In genomic region chr2:241986836-241987641, GRCh38 we compare ENCODE assay signal across 14 cellular contexts.
"Had no signal": no experiment of that assay in that cellular context is flagged by ENCODE, and none has a peak within 500 bp of the region (broad histone marks: within the 10 kb centered on the region; RNA-seq: fewer than 3 reads in every experiment).

No MANE protein-coding gene starts in this region.

- H3K27ac Mint-ChIP-seq: activated CD8-positive, alpha-beta T cell treated with anti-CD3 and anti-CD28 coated beads for 36 hours; activated naive CD8-positive, alpha-beta T cell; activated T-helper 17 cell treated with anti-CD3 and anti-CD28 coated beads, Interleukin-2, amount 50 U/mL, for 72 hours; T-cell had no signal

- H3K9me3 Mint-ChIP-seq: activated CD8-positive, alpha-beta T cell treated with anti-CD3 and anti-CD28 coated beads for 36 hours; activated T-helper 17 cell treated with anti-CD3 and anti-CD28 coated beads, Interleukin-2, amount 50 U/mL, for 72 hours; T-cell had no signal

- ATAC-seq: activated CD8-positive, alpha-beta T cell treated with anti-CD3 and anti-CD28 coated beads for 36 hours; activated T-helper 17 cell treated with anti-CD3 and anti-CD28 coated beads, Interleukin-2, amount 50 U/mL, for 72 hours; gastrocnemius medialis; T-cell had no signal

- H3K27ac ChIP-seq: brain microvascular endothelial cell, gastrocnemius medialis, neutrophil, SK-N-MC, skin epidermis, tibial artery, VCaP had no signal

- H3K27me3 ChIP-seq: brain microvascular endothelial cell, gastrocnemius medialis, neutrophil, tibial artery had no signal

- H3K9me3 ChIP-seq: gastrocnemius medialis, neutrophil, tibial artery had no signal

- H3K4me3 Mint-ChIP-seq: activated CD8-positive, alpha-beta T cell treated with anti-CD3 and anti-CD28 coated beads for 36 hours; activated naive CD8-positive, alpha-beta T cell; activated T-helper 17 cell treated with anti-CD3 and anti-CD28 coated beads, Interleukin-2, amount 50 U/mL, for 72 hours; T-cell had no signal

- H3K27me3 Mint-ChIP-seq: activated CD8-positive, alpha-beta T cell treated with anti-CD3 and anti-CD28 coated beads for 36 hours; activated naive CD8-positive, alpha-beta T cell; activated T-helper 17 cell treated with anti-CD3 and anti-CD28 coated beads, Interleukin-2, amount 50 U/mL, for 72 hours; T-cell had no signal

- DNase-seq: activated CD8-positive, alpha-beta T cell treated with anti-CD3 and anti-CD28 coated beads for 36 hours; amygdala; brain microvascular endothelial cell; gastrocnemius medialis; midbrain; T-cell; T1000 had no signal

- H3K4me3 ChIP-seq: gastrocnemius medialis, SK-N-MC, skin epidermis, tibial artery had no signal

- H3K4me1 ChIP-seq: gastrocnemius medialis, tibial artery had no signal

- H3K36me3 Mint-ChIP-seq: T-cell had no signal

- H3K36me3 ChIP-seq: brain microvascular endothelial cell, gastrocnemius medialis, neutrophil, tibial artery had no signal
